Comparison of ENCODE assay signal across 7 cellular contexts in genomic region chr3:58490860-58491501, GRCh38. TPM values are rescaled to one million over a fixed set of nuclear protein-coding genes. Genes with fewer than 3 reads are reported as not detected.
DNase-seq lines count a peak whose midpoint lies in the region; ATAC-seq and TF ChIP-seq lines count a peak whose summit lies in the region.

No MANE protein-coding gene starts in this region.

- peaks cover 3% of the 10 kb centered on the region; the same call in 1 of the 2 replicates for H3K27me3 ChIP-seq in HUES64 (ENCODE audit: insufficient read depth, low read length)
- no peaks in the 10 kb centered on the region for H3K27me3 ChIP-seq in stomach

- TF ChIP-seq CTCF in stomach (IDR thresholded peaks at IDR 0.05): no peak

- peak overlapping the region; percentile 60 for H3K4me3 ChIP-seq in HUES64 (ENCODE audit: low read length)
- H3K4me3 ChIP-seq in iPS-18c (ENCODE audit: insufficient read depth, low read depth, low read length): peak overlapping the region; percentile 40; the same call in 1 of the 2 replicates
- peak overlapping the region; percentile 72 to 88 (median 87) for H3K4me3 ChIP-seq in stomach

- ATAC-seq in GM19035 (IDR thresholded peaks at IDR 0.05; ENCODE audit: unreplicated experiment) (no peak), GM19455 (IDR thresholded peaks at IDR 0.05; ENCODE audit: unreplicated experiment) (no peak)

- TF ChIP-seq POLR2A in stomach (IDR thresholded peaks at IDR 0.05): no peak

- no peaks in the 10 kb centered on the region for H3K9me3 Mint-ChIP-seq in activated T-helper 2 cell treated with anti-CD3 and anti-CD28 coated beads, Interferon-gamma antibody, Interleukin-2, Interleukin-4, amounts not matched to agents 10 μg/mL and 5 μg/mL and 100 μg/mL, durations not matched to agents 14 hours and 24 hours and 36 hours

- peaks cover 39% of the 10 kb centered on the region for H3K4me1 ChIP-seq in HUES64 (ENCODE audit: insufficient read depth, low read length)
- H3K4me1 ChIP-seq in stomach: peaks cover 17 to 55% (median 32%) of the 10 kb centered on the region in 4 donors

- H3K9me3 ChIP-seq in HUES64 (ENCODE audit: insufficient read depth, low read depth, low read length): no peaks in the 10 kb centered on the region
- H3K9me3 ChIP-seq in iPS-18c (ENCODE audit: control insufficient read depth, insufficient read depth, low read length): no peaks in the 10 kb centered on the region
- no peaks in the 10 kb centered on the region for H3K9me3 ChIP-seq in stomach

- H3K4me1 Mint-ChIP-seq in activated T-helper 2 cell treated with anti-CD3 and anti-CD28 coated beads, Interferon-gamma antibody, Interleukin-2, Interleukin-4, amounts not matched to agents 10 μg/mL and 5 μg/mL and 100 μg/mL, durations not matched to agents 14 hours and 24 hours and 36 hours (ENCODE audit: low read depth): peaks cover 37% of the 10 kb centered on the region

- H3K27ac ChIP-seq in HUES64 (ENCODE audit: low read depth, low read length): no peak overlapping the region
- H3K27ac ChIP-seq in stomach: peak overlapping the region; percentile 61 to 93 (median 81)

- H3K27ac Mint-ChIP-seq in activated T-helper 2 cell treated with anti-CD3 and anti-CD28 coated beads, Interferon-gamma antibody, Interleukin-2, Interleukin-4, amounts not matched to agents 10 μg/mL and 5 μg/mL and 100 μg/mL, durations not matched to agents 14 hours and 24 hours and 36 hours: no peak overlapping the region

- intact Hi-C loops in activated T-helper 2 cell treated with anti-CD3 and anti-CD28 coated beads, Interferon-gamma antibody, Interleukin-2, Interleukin-4, amounts not matched to agents 10 μg/mL and 5 μg/mL and 100 μg/mL, durations not matched to agents 14 hours and 24 hours and 36 hours (cut with micrococcal nuclease): loop anchor here (1.0 to 10.0 kb wide), 5 partner anchors 20 to 256 kb away; partner anchors contain the start of genes ABHD6, HTD2 and RPP14
- intact Hi-C loops in stomach (cut with DNase I; ENCODE audit: low total_unique reads): loop anchor here (5.0 to 10.0 kb wide), 2 partner anchors 41 to 156 kb away; partner anchors contain the start of gene PXK

- TF ChIP-seq EP300 in stomach (IDR thresholded peaks at IDR 0.05): no peak

- DNase-seq in activated T-helper 2 cell treated with anti-CD3 and anti-CD28 coated beads, Interferon-gamma antibody, Interleukin-2, Interleukin-4, amounts not matched to agents 10 μg/mL and 5 μg/mL and 100 μg/mL, durations not matched to agents 14 hours and 24 hours and 36 hours (ENCODE audit: low spot score): no peak
- DNase-seq in stomach: no peak
- DNase-seq in effector CD8-positive, alpha-beta T cell (lab: John Stamatoyannopoulos, UW): no peak

- no peaks in the 10 kb centered on the region for H3K36me3 Mint-ChIP-seq in activated T-helper 2 cell treated with anti-CD3 and anti-CD28 coated beads, Interferon-gamma antibody, Interleukin-2, Interleukin-4, amounts not matched to agents 10 μg/mL and 5 μg/mL and 100 μg/mL, durations not matched to agents 14 hours and 24 hours and 36 hours (ENCODE audit: low read depth)

- H3K9ac ChIP-seq in HUES64 (ENCODE audit: low read depth, low read length): 0 out of 2 replicates have a peak overlapping the region, but pooled peaks have one; percentile 29

- 78% methylated on average over 19 of the region's 19 CpGs for WGBS in HUES64
- 66 to 72% (median 70%) methylated on average over 19 of the region's 19 CpGs for WGBS in stomach, 5 donors

- H3K4me3 Mint-ChIP-seq in activated T-helper 2 cell treated with anti-CD3 and anti-CD28 coated beads, Interferon-gamma antibody, Interleukin-2, Interleukin-4, amounts not matched to agents 10 μg/mL and 5 μg/mL and 100 μg/mL, durations not matched to agents 14 hours and 24 hours and 36 hours (ENCODE audit: low read depth): peak overlapping the region; percentile 34

- H3K27me3 Mint-ChIP-seq in activated T-helper 2 cell treated with anti-CD3 and anti-CD28 coated beads, Interferon-gamma antibody, Interleukin-2, Interleukin-4, amounts not matched to agents 10 μg/mL and 5 μg/mL and 100 μg/mL, durations not matched to agents 14 hours and 24 hours and 36 hours (ENCODE audit: low read depth): peaks cover 42% of the 10 kb centered on the region

- H3K36me3 ChIP-seq in HUES64 (ENCODE audit: insufficient read depth, low read length) (no peaks in the 10 kb centered on the region), stomach (no peaks in the 10 kb centered on the region)

RNA-seq across cellular contexts. Expression of gene KCTD6, which starts 0.9 kb away (rescaled TPM):
- 15.9 TPM for polyA plus RNA-seq in HUES64 (2013, experiment 1 of 2)
- 22.1 TPM for polyA plus RNA-seq in HUES64 (2013, experiment 2 of 2)
- total RNA-seq in activated T-helper 2 cell treated with anti-CD3 and anti-CD28 coated beads, Interferon-gamma antibody, Interleukin-2, Interleukin-4, amounts not matched to agents 10 μg/mL and 5 μg/mL and 100 μg/mL, durations not matched to agents 14 hours and 24 hours and 36 hours: 7.2 and 8.7 TPM in 2 replicates
- total RNA-seq in stomach: 10 to 100 TPM in 2 of 5 donors, 1 to 10 TPM in 1, not detected in 2; 5.4 to 16.7 (median 12.3) TPM
- polyA plus RNA-seq in stomach: 10 to 100 TPM in 2 of 3 donors, 1 to 10 TPM in 1; 5.9 to 12.2 (median 10.4) TPM

RNA-seq across cellular contexts. Expression of gene ACOX2, which starts 46.0 kb away (rescaled TPM):
- 4.6 TPM for polyA plus RNA-seq in HUES64 (2013, experiment 1 of 2)
- 3.5 TPM for polyA plus RNA-seq in HUES64 (2013, experiment 2 of 2)
- not detected in 2 replicates for total RNA-seq in activated T-helper 2 cell treated with anti-CD3 and anti-CD28 coated beads, Interferon-gamma antibody, Interleukin-2, Interleukin-4, amounts not matched to agents 10 μg/mL and 5 μg/mL and 100 μg/mL, durations not matched to agents 14 hours and 24 hours and 36 hours
- total RNA-seq in stomach: 10 to 100 TPM in 2 of 5 donors, 1 to 10 TPM in 2, not detected in 1; 1.6 to 22.2 (median 10.1) TPM
- polyA plus RNA-seq in stomach: 10 to 100 TPM in 1 of 3 donors, 1 to 10 TPM in 2; 4.9 to 15.6 (median 7.5) TPM

RNA-seq across cellular contexts. Expression of gene PDHB, which starts 57.3 kb away (rescaled TPM):
- polyA plus RNA-seq in HUES64 (2013, experiment 1 of 2): 102 TPM
- polyA plus RNA-seq in HUES64 (2013, experiment 2 of 2): 107 TPM
- 79.3 and 82.7 TPM in 2 replicates for total RNA-seq in activated T-helper 2 cell treated with anti-CD3 and anti-CD28 coated beads, Interferon-gamma antibody, Interleukin-2, Interleukin-4, amounts not matched to agents 10 μg/mL and 5 μg/mL and 100 μg/mL, durations not matched to agents 14 hours and 24 hours and 36 hours
- 100 to 1,000 TPM in 3 of 5 donors, 10 to 100 TPM in 2; 24.5 to 246 (median 109) TPM for total RNA-seq in stomach
- polyA plus RNA-seq in stomach: 10 to 100 TPM; 70.6 to 88.7 (median 81.3) TPM
